14 cellular contexts compared by ENCODE assay signal in the genomic region with DNA sequence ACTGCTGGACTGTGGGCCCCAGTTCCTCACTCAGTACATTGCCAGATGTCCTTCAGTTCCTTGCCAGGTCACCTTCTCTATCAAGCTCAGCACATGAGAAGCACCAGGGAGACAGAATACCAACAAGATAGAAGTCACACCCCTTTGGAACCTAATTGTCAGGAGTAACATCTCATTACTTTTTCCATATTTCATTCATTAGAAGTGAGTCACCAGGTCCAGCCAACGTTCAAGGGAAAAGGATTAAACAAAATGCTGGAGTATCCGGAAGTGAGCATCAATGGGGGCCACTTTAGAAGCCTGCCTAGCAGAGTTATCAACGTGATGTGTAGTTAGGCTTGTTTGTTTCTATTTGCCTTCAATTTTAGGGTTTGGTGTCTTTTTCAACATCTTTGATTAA.
DNase-seq lines count a peak whose midpoint lies in the region.
"Had no signal": no experiment of that assay in that cellular context is flagged by ENCODE, and none has a peak within 500 bp of the region (broad histone marks: within the 10 kb centered on the region; RNA-seq: fewer than 3 reads in every experiment).

No MANE protein-coding gene starts in this region.

- no peak overlapping the region for H3K27ac ChIP-seq in GM23248
- H3K27ac ChIP-seq in SJSA1 = peak overlapping the region; percentile 86
- H3K27ac ChIP-seq in Karpas-422 (ENCODE audit: low read length) = no peak overlapping the region

- peaks cover 45% of the 10 kb centered on the region for H3F3A ChIP-seq in GM23248 (ENCODE audit: insufficient read depth)

- H3K9ac ChIP-seq in GM23248 (no peak overlapping the region), Karpas-422 (ENCODE audit: low read length) (no peak overlapping the region)

- H2AFZ ChIP-seq in GM23248 (no peak overlapping the region), Karpas-422 (ENCODE audit: low read length) (no peak overlapping the region)

- H3K4me1 ChIP-seq in GM23248 (ENCODE audit: insufficient read depth) (peaks cover 33% of the 10 kb centered on the region), SJSA1 (replicated peaks) (peaks cover 39% of the 10 kb centered on the region), Karpas-422 (ENCODE audit: low read length) (no peaks in the 10 kb centered on the region)

- in situ Hi-C loops in GM23248 (cut with MboI) = no loop called here

- H4K20me1 ChIP-seq in GM23248 (ENCODE audit: insufficient read depth) (no peaks in the 10 kb centered on the region), Karpas-422 (ENCODE audit: insufficient read depth, low read depth, low read length) (no peaks in the 10 kb centered on the region)

- WGBS in GM23248 (ENCODE audit: low coverage in 1 of 2, low lambda C conversion rate in 2 of 2, missing lambda C conversion rate in 2 of 2), 2 experiments = 10 to 21% methylated on average over 3 of the region's 3 CpGs

- H3K27me3 ChIP-seq in GM23248 (replicated peaks; ENCODE audit: insufficient read depth) (no peaks in the 10 kb centered on the region), SJSA1 (replicated peaks) (no peaks in the 10 kb centered on the region), Karpas-422 (ENCODE audit: low read length) (no peaks in the 10 kb centered on the region)

- H3K9me2 ChIP-seq in GM23248 (ENCODE audit: insufficient read depth) = no peaks in the 10 kb centered on the region
- H3K9me2 ChIP-seq in Karpas-422 (replicated peaks; ENCODE audit: insufficient read depth, low read length) = no peaks in the 10 kb centered on the region

- DNase-seq in A172 (ENCODE audit: low spot score) = peak; percentile 76
- peak; percentile 60 for DNase-seq in GM23248
- DNase-seq in SJSA1 (ENCODE audit: low read depth in 1 of 2, low spot score in 2 of 2) = peak in 1 of 2 experiments; percentile 63
- peak; percentile 32 for DNase-seq in dermis blood vessel endothelial cell
- DNase-seq in Karpas-422 = no peak
- DNase-seq in activated CD4-positive, alpha-beta T cell treated with anti-CD3 and anti-CD28 coated beads for 4 hours = no peak
- no peak for DNase-seq in NCI-H524 (lab: John Stamatoyannopoulos, UW)
- DNase-seq in retina = no peak
- DNase-seq: 8988T, Caco-2, NCI-H1092, NCI-H2107, NCI-H748 treated with DMSO at 0.1 percent for 48 hours, PC-3 had no signal

- peak overlapping the region; percentile 19 for H3K4me2 ChIP-seq in GM23248 (ENCODE audit: unreplicated experiment)
- H3K4me2 ChIP-seq in Karpas-422 (ENCODE audit: low read depth, low read length, poor library complexity, severe bottlenecking) = no peak overlapping the region

- H3K4me3 ChIP-seq in GM23248 (no peak overlapping the region), SJSA1 (no peak overlapping the region), Karpas-422 (ENCODE audit: low read length) (no peak overlapping the region)

- H3K36me3 ChIP-seq in GM23248 (ENCODE audit: low read depth) (no peaks in the 10 kb centered on the region), SJSA1 (peaks cover 12% of the 10 kb centered on the region), Karpas-422 (ENCODE audit: insufficient read depth, low read length) (no peaks in the 10 kb centered on the region)

- H3K9me3 ChIP-seq in GM23248 (ENCODE audit: low read depth) (no peaks in the 10 kb centered on the region), SJSA1 (replicated peaks) (peaks cover 10% of the 10 kb centered on the region), Karpas-422 (ENCODE audit: low read length) (no peaks in the 10 kb centered on the region)
- H3K9me3 ChIP-seq: Caco-2 had no signal

- H3K79me2 ChIP-seq in GM23248 (ENCODE audit: insufficient read depth) = no peaks in the 10 kb centered on the region
- H3K79me2 ChIP-seq in Karpas-422 (ENCODE audit: low read length) = no peaks in the 10 kb centered on the region

Comparison
In these comparisons a context has a peak if more than half of its experiments do, and no peak if none do; other contexts are left out.
1. DNase-seq: peak in A172 (single experiment), GM23248 (single experiment) and dermis blood vessel endothelial cell (single experiment); none in Karpas-422 (single experiment), activated CD4-positive, alpha-beta T cell treated with anti-CD3 and anti-CD28 coated beads for 4 hours (0 of 2), NCI-H524 (0 of 2) and retina (single experiment).